1 cellular context compared by ENCODE assay signal in genomic region chr2:119517433-119517832, GRCh38.
A peak's percentile ranks its signal among the peaks of the same experiment; 100 is the strongest.
TF ChIP-seq lines count a peak whose summit lies in the region.

No MANE protein-coding gene starts in this region.

TF ChIP-seq in HepG2, 621 proteins besides CTCF, POLR2A, EP300 and RAD21 (continued from another document and continues in another):
- no peak for TF ChIP-seq HNF1A (IDR thresholded peaks at IDR 0.05; ENCODE audit: low read depth)
- TF ChIP-seq HNF1A (CRISPR knock-in tag; IDR thresholded peaks at IDR 0.05; ENCODE audit: borderline replicate concordance): no peak
- TF ChIP-seq ZNF460 (CRISPR knock-in tag; IDR thresholded peaks at IDR 0.05; ENCODE audit: borderline replicate concordance): no peak
- no peak for TF ChIP-seq FOXJ3 (CRISPR knock-in tag; IDR thresholded peaks at IDR 0.05; ENCODE audit: borderline replicate concordance)
- no peak for TF ChIP-seq ZNF512B (CRISPR knock-in tag; IDR thresholded peaks at IDR 0.05; ENCODE audit: borderline replicate concordance)
- TF ChIP-seq ZNF138 (CRISPR knock-in tag; IDR thresholded peaks at IDR 0.05; ENCODE audit: low read depth): no peak
- TF ChIP-seq WIZ (CRISPR knock-in tag; IDR thresholded peaks at IDR 0.05): no peak
- TF ChIP-seq RXRB (CRISPR knock-in tag; IDR thresholded peaks at IDR 0.05; ENCODE audit: borderline replicate concordance): 0 out of 2 replicates have a peak, but pooled peaks have one; percentile 27
- no peak for TF ChIP-seq NR0B2 (CRISPR knock-in tag; IDR thresholded peaks at IDR 0.05)
- TF ChIP-seq JARID2 (CRISPR knock-in tag; IDR thresholded peaks at IDR 0.05; ENCODE audit: insufficient replicate concordance): no peak
- TF ChIP-seq ZNF101 (CRISPR knock-in tag; IDR thresholded peaks at IDR 0.05; ENCODE audit: borderline replicate concordance, low read depth): no peak
- TF ChIP-seq SUZ12 (IDR thresholded peaks at IDR 0.05; ENCODE audit: low read depth, low read length): no peak
- no peak for TF ChIP-seq NFIC (IDR thresholded peaks at IDR 0.05; ENCODE audit: low read length)
- TF ChIP-seq POLR2AphosphoS2 (IDR thresholded peaks at IDR 0.05; ENCODE audit: low read depth, low read length): no peak
- TF ChIP-seq SMC3 (IDR thresholded peaks at IDR 0.05; ENCODE audit: low read length): peak; percentile 84
- no peak for TF ChIP-seq GPN1 (CRISPR knock-in tag; IDR thresholded peaks at IDR 0.05; ENCODE audit: borderline replicate concordance)
- TF ChIP-seq FOXO4 (CRISPR knock-in tag; conservative IDR thresholded peaks at IDR 0.05): no peak
- TF ChIP-seq KLF12 (CRISPR knock-in tag; IDR thresholded peaks at IDR 0.05; ENCODE audit: borderline replicate concordance): no peak
- TF ChIP-seq ZNF225 (CRISPR knock-in tag; IDR thresholded peaks at IDR 0.05): no peak
- TF ChIP-seq ZBED4 (CRISPR knock-in tag; IDR thresholded peaks at IDR 0.05; ENCODE audit: borderline replicate concordance): no peak
- no peak for TF ChIP-seq ZNF7 (CRISPR knock-in tag; IDR thresholded peaks at IDR 0.05)
- peak; percentile 54; the same call in 1 of the 2 replicates for TF ChIP-seq KDM2A (CRISPR knock-in tag; IDR thresholded peaks at IDR 0.05; ENCODE audit: borderline replicate concordance, low read depth)
- TF ChIP-seq CBFB (CRISPR knock-in tag; IDR thresholded peaks at IDR 0.05): peak; percentile 25; the same call in 1 of the 2 replicates
- no peak for TF ChIP-seq TP53 (CRISPR knock-in tag; conservative IDR thresholded peaks at IDR 0.05)
- no peak for TF ChIP-seq ZNF770 (CRISPR knock-in tag; IDR thresholded peaks at IDR 0.05)
- TF ChIP-seq RBAK (CRISPR knock-in tag; IDR thresholded peaks at IDR 0.05): no peak
- TF ChIP-seq ZNF234 (CRISPR knock-in tag; conservative IDR thresholded peaks at IDR 0.05): no peak
- TF ChIP-seq TCF7 (IDR thresholded peaks at IDR 0.05; ENCODE audit: low read depth): no peak
- no peak for TF ChIP-seq ZZZ3 (CRISPR knock-in tag; IDR thresholded peaks at IDR 0.05; ENCODE audit: borderline replicate concordance)
- no peak for TF ChIP-seq AGO2 (optimal IDR thresholded peaks at IDR 0.05; ENCODE audit: low read depth, low read length)
- TF ChIP-seq SRSF1 (optimal IDR thresholded peaks at IDR 0.05; ENCODE audit: low read depth, low read length): no peak
- no peak for TF ChIP-seq ARHGAP35 (CRISPR knock-in tag; IDR thresholded peaks at IDR 0.05; ENCODE audit: borderline replicate concordance)
- no peak for TF ChIP-seq ZGPAT (CRISPR knock-in tag; IDR thresholded peaks at IDR 0.05)
- no peak for TF ChIP-seq ZNF574 (CRISPR knock-in tag; IDR thresholded peaks at IDR 0.05)
- TF ChIP-seq UBTF (CRISPR knock-in tag; IDR thresholded peaks at IDR 0.05): no peak
- TF ChIP-seq ZC3H13 (CRISPR knock-in tag; IDR thresholded peaks at IDR 0.05): no peak
- TF ChIP-seq MTF1 (CRISPR knock-in tag; IDR thresholded peaks at IDR 0.05): no peak
- no peak for TF ChIP-seq HNF4G (IDR thresholded peaks at IDR 0.05; ENCODE audit: borderline replicate concordance, low read depth, low read length)
- TF ChIP-seq HNF4G (CRISPR knock-in tag; IDR thresholded peaks at IDR 0.05; ENCODE audit: borderline replicate concordance, low read depth): no peak
